ENCODE assay signal across 11 cellular contexts in the genomic region with DNA sequence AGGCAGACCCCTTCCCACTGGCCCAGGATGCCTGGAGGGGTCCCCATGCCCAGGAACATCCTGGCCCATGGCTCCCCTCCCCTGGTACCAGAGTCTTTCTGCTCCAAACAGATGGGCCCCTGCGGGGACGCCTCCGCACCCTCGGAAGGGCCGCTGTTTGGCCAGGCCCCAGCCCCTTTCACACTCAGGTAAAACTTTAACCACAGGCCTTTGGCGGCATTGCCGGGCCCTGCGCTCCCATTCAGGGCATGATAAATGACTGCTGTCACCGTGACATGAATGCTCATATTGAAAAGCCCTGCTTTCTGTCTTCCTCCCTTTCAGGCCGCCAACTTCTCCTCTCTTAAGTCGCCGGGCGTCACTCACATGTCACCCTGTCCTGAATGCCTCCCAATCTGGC.
A peak's percentile ranks its signal among the peaks of the same experiment; 100 is the strongest.
DNase-seq lines count a peak whose midpoint lies in the region; ATAC-seq and TF ChIP-seq lines count a peak whose summit lies in the region.
"Had no signal": no experiment of that assay in that cellular context is flagged by ENCODE, and none has a peak within 500 bp of the region (broad histone marks: within the 10 kb centered on the region; RNA-seq: fewer than 3 reads in every experiment).

No MANE protein-coding gene starts in this region.

- no peaks in the 10 kb centered on the region for H3K9me3 ChIP-seq in Caco-2

- no peaks in the 10 kb centered on the region for H3K9me3 Mint-ChIP-seq in Caco-2 (ENCODE audit: unreplicated experiment)
- peaks cover 0 to 2% (median 0%) of the 10 kb centered on the region in 6 donors for H3K9me3 Mint-ChIP-seq in immature natural killer cell
- no peaks in the 10 kb centered on the region for H3K9me3 Mint-ChIP-seq in neural crest cell
- H3K9me3 Mint-ChIP-seq: CD4-positive, alpha-beta T cell had no signal

- no TSS peak for BruUV-seq in Caco-2 (replicated peaks; lab: Mats Ljungman, UMichigan)

- intact Hi-C loops in Caco-2 (cut with micrococcal nuclease; ENCODE audit: unreplicated experiment) = no loop called here

- H3K36me3 Mint-ChIP-seq in Caco-2 (ENCODE audit: insufficient read depth, unreplicated experiment) (no peaks in the 10 kb centered on the region), immature natural killer cell (no peaks in the 10 kb centered on the region), neural crest cell (ENCODE audit: low read depth) (no peaks in the 10 kb centered on the region)

- CTCF ChIA-PET in Caco-2 (lab: Charles Lee) = interaction anchor here (0.6 to 1.3 kb wide), 2 partner anchors 59 to 208 kb away, joined by 5 to 6 read pairs; no protein-coding TSS in a partner anchor

- in situ Hi-C loops in KBM-7 (cut with MboI; ENCODE audit: low pct_unique_long_range_greater_than_20kb, low sequenced_read_pairs) = no loop called here

- POLR2A ChIA-PET in Caco-2 (lab: Charles Lee) = no interaction called here

- peaks cover 10% of the 10 kb centered on the region for H3K4me1 ChIP-seq in Caco-2

- H3K27me3 Mint-ChIP-seq in Caco-2 (ENCODE audit: insufficient read depth, unreplicated experiment) (no peaks in the 10 kb centered on the region), immature natural killer cell (ENCODE audit: low read depth in 3 of 3) (peaks cover 0 to 10% (median 3%) of the 10 kb centered on the region in 3 donors), neural crest cell (ENCODE audit: low read depth) (peaks cover 4% of the 10 kb centered on the region)
- H3K27me3 Mint-ChIP-seq: CD4-positive, alpha-beta T cell had no signal

- no peak for ATAC-seq in GM18907 (IDR thresholded peaks at IDR 0.05; ENCODE audit: unreplicated experiment)

- H3K4me3 Mint-ChIP-seq in Caco-2 (ENCODE audit: unreplicated experiment) (peak overlapping the region; percentile 51), immature natural killer cell (peak overlapping the region in 4 of 5 donors; percentile 12 to 55 (median 22)), neural crest cell (no peak overlapping the region)
- H3K4me3 Mint-ChIP-seq: B cell; CD4-positive, alpha-beta T cell had no signal

- TF ChIP-seq CTCF in Caco-2 (IDR thresholded peaks at IDR 0.05; ENCODE audit: insufficient read depth in 1 of 2, low read depth in 1 of 2, low read length in 1 of 2, severe bottlenecking in 1 of 2, unreplicated experiment in 1 of 2) (no peak), neural crest cell (conservative IDR thresholded peaks at IDR 0.05) (no peak)

- DNase-seq in Caco-2 (peak; percentile 73), HuH-7 (ENCODE audit: low spot score) (peak; percentile 26), immature natural killer cell (no peak), neural crest cell (ENCODE audit: low read depth, low spot score) (no peak), KBM-7 (no peak), epidermal melanocyte (ENCODE audit: insufficient read length, low spot score) (no peak), NCI-H526 treated with DMSO at 0.1 percent for 48 hours (lab: John Stamatoyannopoulos, UW) (no peak)
- DNase-seq: C1 segment of cervical spinal cord; CD4-positive, alpha-beta T cell had no signal

- H3K36me3 ChIP-seq in Caco-2 (ENCODE audit: control insufficient read depth, insufficient read depth, low read length) = no peaks in the 10 kb centered on the region

- H3K4me1 Mint-ChIP-seq in Caco-2 (ENCODE audit: low read depth, unreplicated experiment) (peaks cover 15% of the 10 kb centered on the region), immature natural killer cell (peaks cover 71 to 72% of the 10 kb centered on the region in 2 donors), neural crest cell (peaks cover 14% of the 10 kb centered on the region)
- H3K4me1 Mint-ChIP-seq: B cell had no signal

- no peak overlapping the region for H3K4me3 ChIP-seq in Caco-2 (ENCODE audit: low read depth, low read length)

- H3K27ac Mint-ChIP-seq in Caco-2 (ENCODE audit: unreplicated experiment) (no peak overlapping the region), immature natural killer cell (peak overlapping the region in 1 of 6 donors; percentile 40), neural crest cell (ENCODE audit: unreplicated experiment) (peak overlapping the region; percentile 19)
- H3K27ac Mint-ChIP-seq: B cell; CD4-positive, alpha-beta T cell had no signal

- H3K27me3 ChIP-seq in Caco-2 (replicated peaks; ENCODE audit: control insufficient read depth, insufficient read depth, low read length) = no peaks in the 10 kb centered on the region

Comparison
In these comparisons a context has a peak if more than half of its experiments do, and no peak if none do; other contexts are left out.
1. DNase-seq: peak in Caco-2 (2 of 2) and HuH-7 (single experiment); none in immature natural killer cell (0 of 3), neural crest cell (single experiment), KBM-7 (single experiment), epidermal melanocyte (single experiment) and NCI-H526 treated with DMSO at 0.1 percent for 48 hours (single experiment).